ENCODE assay signal across 1 cellular context in the genomic region with DNA sequence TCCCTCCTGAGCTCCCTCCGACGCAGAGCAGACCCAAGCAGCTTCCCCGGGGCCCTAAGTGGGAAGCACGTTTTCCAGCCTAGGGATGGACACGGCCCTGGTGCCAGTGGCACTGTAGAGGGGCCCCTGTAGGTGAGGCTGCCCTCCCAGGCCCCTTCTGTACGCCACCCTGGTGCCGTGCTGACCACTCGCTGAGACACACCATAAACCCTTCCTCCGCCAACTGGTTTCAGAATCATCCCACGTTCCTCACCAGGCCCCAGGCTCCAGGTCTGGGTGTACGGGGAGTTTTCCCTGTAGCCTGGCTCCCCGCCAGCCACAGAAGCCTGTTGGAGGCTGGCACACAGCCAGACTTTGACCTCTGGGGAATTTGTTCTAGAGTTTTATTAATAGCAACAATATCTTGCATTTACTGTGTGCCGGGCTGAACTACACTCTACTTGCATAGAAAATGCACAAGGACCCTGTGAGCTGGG.
TF ChIP-seq lines count a peak whose summit lies in the region.

No MANE protein-coding gene starts in this region.

TF ChIP-seq in WTC11, 78 proteins besides CTCF, POLR2A, EP300 and RAD21 (continued from another document):
- TF ChIP-seq, protein P1, sequence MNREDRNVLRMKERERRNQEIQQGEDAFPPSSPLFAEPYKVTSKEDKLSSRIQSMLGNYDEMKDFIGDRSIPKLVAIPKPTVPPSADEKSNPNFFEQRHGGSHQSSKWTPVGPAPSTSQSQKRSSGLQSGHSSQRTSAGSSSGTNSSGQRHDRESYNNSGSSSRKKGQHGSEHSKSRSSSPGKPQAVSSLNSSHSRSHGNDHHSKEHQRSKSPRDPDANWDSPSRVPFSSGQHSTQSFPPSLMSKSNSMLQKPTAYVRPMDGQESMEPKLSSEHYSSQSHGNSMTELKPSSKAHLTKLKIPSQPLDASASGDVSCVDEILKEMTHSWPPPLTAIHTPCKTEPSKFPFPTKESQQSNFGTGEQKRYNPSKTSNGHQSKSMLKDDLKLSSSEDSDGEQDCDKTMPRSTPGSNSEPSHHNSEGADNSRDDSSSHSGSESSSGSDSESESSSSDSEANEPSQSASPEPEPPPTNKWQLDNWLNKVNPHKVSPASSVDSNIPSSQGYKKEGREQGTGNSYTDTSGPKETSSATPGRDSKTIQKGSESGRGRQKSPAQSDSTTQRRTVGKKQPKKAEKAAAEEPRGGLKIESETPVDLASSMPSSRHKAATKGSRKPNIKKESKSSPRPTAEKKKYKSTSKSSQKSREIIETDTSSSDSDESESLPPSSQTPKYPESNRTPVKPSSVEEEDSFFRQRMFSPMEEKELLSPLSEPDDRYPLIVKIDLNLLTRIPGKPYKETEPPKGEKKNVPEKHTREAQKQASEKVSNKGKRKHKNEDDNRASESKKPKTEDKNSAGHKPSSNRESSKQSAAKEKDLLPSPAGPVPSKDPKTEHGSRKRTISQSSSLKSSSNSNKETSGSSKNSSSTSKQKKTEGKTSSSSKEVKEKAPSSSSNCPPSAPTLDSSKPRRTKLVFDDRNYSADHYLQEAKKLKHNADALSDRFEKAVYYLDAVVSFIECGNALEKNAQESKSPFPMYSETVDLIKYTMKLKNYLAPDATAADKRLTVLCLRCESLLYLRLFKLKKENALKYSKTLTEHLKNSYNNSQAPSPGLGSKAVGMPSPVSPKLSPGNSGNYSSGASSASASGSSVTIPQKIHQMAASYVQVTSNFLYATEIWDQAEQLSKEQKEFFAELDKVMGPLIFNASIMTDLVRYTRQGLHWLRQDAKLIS (CRISPR knock-in tag; IDR thresholded peaks at IDR 0.05; ENCODE audit: borderline replicate concordance) = no peak
- TF ChIP-seq CREM (CRISPR knock-in tag; IDR thresholded peaks at IDR 0.05) (no peak), ETV6 (CRISPR knock-in tag; IDR thresholded peaks at IDR 0.05) (no peak), TEAD1 (CRISPR knock-in tag; IDR thresholded peaks at IDR 0.05) (no peak), FOXP1 (CRISPR knock-in tag; IDR thresholded peaks at IDR 0.05; ENCODE audit: borderline replicate concordance) (no peak), JUN (CRISPR knock-in tag; IDR thresholded peaks at IDR 0.05) (no peak)
- TF ChIP-seq, protein P2, sequence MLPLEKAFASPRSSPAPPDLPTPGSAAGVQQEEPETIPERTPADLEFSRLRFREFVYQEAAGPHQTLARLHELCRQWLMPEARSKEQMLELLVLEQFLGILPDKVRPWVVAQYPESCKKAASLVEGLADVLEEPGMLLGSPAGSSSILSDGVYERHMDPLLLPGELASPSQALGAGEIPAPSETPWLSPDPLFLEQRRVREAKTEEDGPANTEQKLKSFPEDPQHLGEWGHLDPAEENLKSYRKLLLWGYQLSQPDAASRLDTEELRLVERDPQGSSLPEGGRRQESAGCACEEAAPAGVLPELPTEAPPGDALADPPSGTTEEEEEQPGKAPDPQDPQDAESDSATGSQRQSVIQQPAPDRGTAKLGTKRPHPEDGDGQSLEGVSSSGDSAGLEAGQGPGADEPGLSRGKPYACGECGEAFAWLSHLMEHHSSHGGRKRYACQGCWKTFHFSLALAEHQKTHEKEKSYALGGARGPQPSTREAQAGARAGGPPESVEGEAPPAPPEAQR (CRISPR knock-in tag; IDR thresholded peaks at IDR 0.05) = no peak
- TF ChIP-seq, protein P3, sequence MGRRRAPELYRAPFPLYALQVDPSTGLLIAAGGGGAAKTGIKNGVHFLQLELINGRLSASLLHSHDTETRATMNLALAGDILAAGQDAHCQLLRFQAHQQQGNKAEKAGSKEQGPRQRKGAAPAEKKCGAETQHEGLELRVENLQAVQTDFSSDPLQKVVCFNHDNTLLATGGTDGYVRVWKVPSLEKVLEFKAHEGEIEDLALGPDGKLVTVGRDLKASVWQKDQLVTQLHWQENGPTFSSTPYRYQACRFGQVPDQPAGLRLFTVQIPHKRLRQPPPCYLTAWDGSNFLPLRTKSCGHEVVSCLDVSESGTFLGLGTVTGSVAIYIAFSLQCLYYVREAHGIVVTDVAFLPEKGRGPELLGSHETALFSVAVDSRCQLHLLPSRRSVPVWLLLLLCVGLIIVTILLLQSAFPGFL (CRISPR knock-in tag; IDR thresholded peaks at IDR 0.05; ENCODE audit: borderline replicate concordance) = no peak
